ENCODE assay signal across 1 cellular context in the genomic region with DNA sequence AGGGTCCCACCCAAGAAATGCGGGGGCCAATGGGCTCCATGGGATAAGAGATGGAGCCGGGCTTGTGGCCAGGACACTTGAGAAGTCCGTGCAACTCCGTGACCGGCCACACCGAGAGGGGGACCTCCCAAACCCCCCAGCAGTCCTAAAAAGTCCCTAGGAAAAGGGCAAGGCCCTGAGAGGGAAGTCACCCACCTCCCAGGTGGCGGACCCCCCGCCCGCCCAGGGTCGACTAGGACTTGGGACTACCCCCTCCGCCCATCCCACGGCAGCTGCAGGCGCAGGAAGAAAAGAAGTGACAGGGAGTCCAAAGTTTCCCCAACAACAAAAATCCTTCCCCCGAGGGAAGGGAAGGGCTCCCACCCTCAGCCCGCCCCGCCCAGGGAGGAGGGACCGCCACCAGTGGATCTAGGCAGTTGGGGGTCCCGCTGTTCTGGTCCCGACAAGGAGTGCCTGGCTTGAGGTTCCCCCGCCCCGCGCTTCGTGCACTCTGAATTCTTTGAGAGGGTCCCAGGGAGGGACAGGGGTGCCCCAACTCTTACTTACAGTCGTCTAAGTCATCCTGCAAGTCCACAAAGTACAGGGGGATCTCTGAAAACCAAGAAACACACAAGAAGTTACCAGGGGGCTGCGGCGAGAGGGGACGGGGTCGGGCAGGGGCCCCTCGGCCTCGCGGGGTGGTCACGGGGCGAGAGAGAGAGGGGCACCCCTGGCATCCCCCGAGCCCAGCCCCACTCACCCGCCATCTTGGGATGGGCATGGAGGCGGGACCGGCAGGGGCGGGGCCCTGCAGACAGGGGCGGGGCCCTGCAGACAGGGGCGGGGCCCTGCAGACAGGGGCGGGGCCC.
TF ChIP-seq lines count a peak whose summit lies in the region.

No MANE protein-coding gene starts in this region.

TF ChIP-seq in endothelial cell of umbilical vein, 7 proteins besides CTCF, POLR2A, EP300 and RAD21 (continued from another document):
- TF ChIP-seq MYC (IDR thresholded peaks at IDR 0.05; ENCODE audit: low read depth, low read length): no peak
- TF ChIP-seq, protein P1, sequence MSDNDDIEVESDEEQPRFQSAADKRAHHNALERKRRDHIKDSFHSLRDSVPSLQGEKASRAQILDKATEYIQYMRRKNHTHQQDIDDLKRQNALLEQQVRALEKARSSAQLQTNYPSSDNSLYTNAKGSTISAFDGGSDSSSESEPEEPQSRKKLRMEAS (IDR thresholded peaks at IDR 0.05; ENCODE audit: insufficient read depth, insufficient read length): no peak
- TF ChIP-seq EZH2 (IDR thresholded peaks at IDR 0.05; ENCODE audit: borderline replicate concordance, low read depth, low read length, severe bottlenecking): no peak
